Comparison of ENCODE assay signal across 8 cellular contexts in the genomic region with DNA sequence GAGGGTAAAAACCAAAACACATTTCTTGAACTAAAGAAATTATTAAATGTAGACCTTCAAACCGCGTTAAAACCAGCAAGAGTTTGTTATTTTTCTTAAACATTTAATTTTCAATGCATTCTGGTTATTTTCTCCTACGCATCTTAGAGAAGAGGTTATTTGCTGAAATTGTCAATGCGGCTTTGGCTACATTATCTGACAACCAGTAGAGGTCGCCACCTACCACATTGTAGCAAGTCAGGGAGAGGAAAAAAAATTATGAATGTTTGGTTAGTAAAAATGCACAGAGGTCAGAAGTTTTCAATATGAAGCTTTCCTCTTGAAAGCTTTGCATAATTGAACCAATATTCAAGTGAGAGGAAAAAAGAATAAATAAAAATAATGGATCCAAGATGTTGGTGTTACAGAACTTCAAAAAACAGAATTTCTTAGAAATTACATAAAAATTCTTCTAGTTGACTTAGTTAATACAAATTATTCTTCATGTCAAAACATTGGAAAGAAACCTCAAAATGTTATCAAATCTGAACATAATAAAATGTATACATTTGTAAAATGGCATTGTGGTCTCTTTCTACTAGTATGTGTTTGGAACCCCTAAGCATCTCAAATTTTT.
DNase-seq lines count a peak whose midpoint lies in the region; ATAC-seq, FAIRE-seq and TF ChIP-seq lines count a peak whose summit lies in the region.

No MANE protein-coding gene starts in this region.

- FAIRE-seq in GM19239 (lab: Jason Lieb, UNC) (peak; percentile 98), islet of Langerhans (lab: Jason Lieb, UNC) (peak; percentile 98)

- H3K27ac ChIP-seq in suprapubic skin: no peak overlapping the region

- no peak overlapping the region for H3K4me3 ChIP-seq in suprapubic skin

- ATAC-seq in HG03432 (IDR thresholded peaks at IDR 0.05; ENCODE audit: unreplicated experiment): peak; percentile 60

- H3K9me3 ChIP-seq in suprapubic skin: no peaks in the 10 kb centered on the region

- no peaks in the 10 kb centered on the region for H3K36me3 ChIP-seq in suprapubic skin

- no peak for TF ChIP-seq EP300 in suprapubic skin (IDR thresholded peaks at IDR 0.05)

- TF ChIP-seq POLR2A in suprapubic skin (IDR thresholded peaks at IDR 0.05): no peak

- no peaks in the 10 kb centered on the region for H3K27me3 ChIP-seq in suprapubic skin

- H3K4me1 ChIP-seq in suprapubic skin: no peaks in the 10 kb centered on the region

- peak; percentile 43 for DNase-seq in DMS153 (lab: John Stamatoyannopoulos, UW)
- peak; percentile 6 for DNase-seq in GM19239 (ENCODE audit: insufficient read length, low spot score)
- peak; percentile 7 to 74 for DNase-seq in NCI-H526 (lab: John Stamatoyannopoulos, UW)
- DNase-seq in astrocyte of the hippocampus (ENCODE audit: low read depth, low spot score): peak; percentile 72
- no peak for DNase-seq in suprapubic skin (ENCODE audit: low spot score in 2 of 2)
- DNase-seq in activated naive CD4-positive, alpha-beta T cell (lab: John Stamatoyannopoulos, UW): no peak

- WGBS in suprapubic skin: 3% methylated on average over 5 of the region's 5 CpGs

- peak; percentile 42 to 74 for TF ChIP-seq CTCF in suprapubic skin (IDR thresholded peaks at IDR 0.05)

Comparison
In these comparisons a context has a peak if more than half of its experiments do, and no peak if none do; other contexts are left out.
1. DNase-seq: peak in DMS153 (single experiment), GM19239 (single experiment), NCI-H526 (2 of 2) and astrocyte of the hippocampus (single experiment); none in suprapubic skin (0 of 2) and activated naive CD4-positive, alpha-beta T cell (0 of 4).